In genomic region chr3:52001443-52001974, GRCh38 we compare ENCODE assay signal across 8 cellular contexts. TPM values are rescaled to one million over a fixed set of nuclear protein-coding genes. Genes with fewer than 3 reads are reported as not detected.
DNase-seq lines count a peak whose midpoint lies in the region; ATAC-seq and TF ChIP-seq lines count a peak whose summit lies in the region.

No MANE protein-coding gene starts in this region.

- peak; percentile 67 for ATAC-seq in HG02610 (IDR thresholded peaks at IDR 0.05; ENCODE audit: unreplicated experiment)
- no peak for ATAC-seq in GM21367 (IDR thresholded peaks at IDR 0.05; ENCODE audit: unreplicated experiment)

- peaks cover 0 to 6% (median 0%) of the 10 kb centered on the region in 5 experiments for H3K9me3 Mint-ChIP-seq in brain

- H3K4me3 Mint-ChIP-seq in brain, result peak overlapping the region in 1 of 5 experiments; percentile 37

- peak overlapping the region; percentile 11; the same call in 1 of the 2 replicates for H3K27ac ChIP-seq in VCaP

- H3K27me3 Mint-ChIP-seq in brain, result peaks cover 19% of the 10 kb centered on the region

- TF ChIP-seq CTCF in GM12872 (IDR thresholded peaks at IDR 0.05; ENCODE audit: insufficient read depth, low read depth, low read length), result peak; percentile 96
- TF ChIP-seq CTCF in VCaP (conservative IDR thresholded peaks at IDR 0.05), result peak; percentile 95
- TF ChIP-seq CTCF in brain (conservative IDR thresholded peaks at IDR 0.05), result peak; percentile 99

- no peaks in the 10 kb centered on the region for H3K36me3 Mint-ChIP-seq in brain

- DNase-seq in NCI-H1694 treated with DMSO at 0.1 percent for 48 hours (lab: John Stamatoyannopoulos, UW) (peak; percentile 17), islet precursor cell (peak; percentile 92)
- DNase-seq in stimulated activated CD4-positive, alpha-beta T cell treated with anti-CD3 and anti-CD28 coated beads, Interleukin-1b, Interleukin-23, amount 100 ng/mL, for 48 hours, result peak; percentile 84

- peaks cover 59% of the 10 kb centered on the region for H3K4me1 Mint-ChIP-seq in brain

- H3K27ac Mint-ChIP-seq in brain, result peak overlapping the region in 3 of 5 experiments; percentile 69 to 92 (median 89)

RNA-seq across cellular contexts. Expression of gene RPL29, which starts 5.8 kb away (rescaled TPM):
- 1,543 TPM for polyA plus RNA-seq in brain (ENCODE audit: insufficient read depth, low read depth, low replicate concordance)

RNA-seq across cellular contexts. Expression of gene ACY1, which starts 18.2 kb away (rescaled TPM):
- polyA plus RNA-seq in brain (ENCODE audit: insufficient read depth, low read depth, low replicate concordance), result 11.5 TPM

RNA-seq across cellular contexts. Expression of gene ABHD14A, which starts 26.6 kb away (rescaled TPM):
- polyA plus RNA-seq in brain (ENCODE audit: insufficient read depth, low read depth, low replicate concordance), result 70.3 TPM

RNA-seq across cellular contexts. Expression of gene ABHD14B, which starts 27.7 kb away (rescaled TPM):
- polyA plus RNA-seq in brain (ENCODE audit: insufficient read depth, low read depth, low replicate concordance), result 39.3 TPM

RNA-seq across cellular contexts. Expression of gene PCBP4, which starts 34.3 kb away (rescaled TPM):
- polyA plus RNA-seq in brain (ENCODE audit: insufficient read depth, low read depth, low replicate concordance), result 151 TPM

Comparison
In these comparisons a context has a peak if more than half of its experiments do, and no peak if none do; other contexts are left out.
1. DNase-seq: peak in every context shown above with its lines; median percentile 92 in islet precursor cell; 84 in stimulated activated CD4-positive, alpha-beta T cell treated with anti-CD3 and anti-CD28 coated beads, Interleukin-1b, Interleukin-23, amount 100 ng/mL, for 48 hours; 17 in NCI-H1694 treated with DMSO at 0.1 percent for 48 hours.